In genomic region chr17:47896672-47897490, GRCh38 we compare ENCODE assay signal across 8 cellular contexts. TPM values are rescaled to one million over a fixed set of nuclear protein-coding genes. Genes with fewer than 3 reads are reported as not detected.
A peak's percentile ranks its signal among the peaks of the same experiment; 100 is the strongest.
DNase-seq lines count a peak whose midpoint lies in the region; FAIRE-seq and TF ChIP-seq lines count a peak whose summit lies in the region.

No MANE protein-coding gene starts in this region.

- intact Hi-C loops in adrenal gland (cut with DNase I): no loop called here
- intact Hi-C loops in testis (cut with DNase I; ENCODE audit: low total_unique reads): no loop called here

- POLR2A ChIA-PET in AG04450 (lab: Yijun Ruan, JAX) (no interaction called here), HEK293 (lab: Yijun Ruan, JAX) (interaction anchor here (0.6 to 1.1 kb wide), 4 partner anchors 44 to 246 kb away, joined by 3 to 7 read pairs (median 4); partner anchors contain the start of genes CDK5RAP3, PNPO and SCRN2)

- H3K9me3 ChIP-seq in AG04450 (ENCODE audit: control insufficient read depth, insufficient read depth, low read length) (no peaks in the 10 kb centered on the region), HEK293 (ENCODE audit: control insufficient read depth, insufficient read depth, low read depth, low read length) (no peaks in the 10 kb centered on the region), adrenal gland (replicated peaks in 1 of 3) (no peaks in the 10 kb centered on the region), testis (no peaks in the 10 kb centered on the region)

- no peak for TF ChIP-seq POLR2A in adrenal gland (IDR thresholded peaks at IDR 0.05)
- no peak for TF ChIP-seq POLR2A in testis (IDR thresholded peaks at IDR 0.05)
- TF ChIP-seq POLR2A in GM12892 (IDR thresholded peaks at IDR 0.05; ENCODE audit: low read depth, low read length): no peak

- H3K36me3 ChIP-seq in HEK293 (ENCODE audit: control insufficient read depth in 2 of 2, insufficient read depth in 1 of 2, low read length in 2 of 2) (peaks cover 0 to 25% of the 10 kb centered on the region in 2 experiments; a peak in 2 of 3 replicates), adrenal gland (replicated peaks in 1 of 2) (no peaks in the 10 kb centered on the region), testis (ENCODE audit: low read depth, missing control alignments) (no peaks in the 10 kb centered on the region)

- FAIRE-seq in GM12892 (lab: Jason Lieb, UNC): no peak

- WGBS in adrenal gland, 4 donors: 2 to 4% (median 3%) methylated on average over 16 to 22 of the region's 22 CpGs
- 2% methylated on average over 22 of the region's 22 CpGs for WGBS in testis, 2 donors

- CTCF ChIA-PET in AG04450 (lab: Charles Lee) (interaction anchor here (0.7 kb wide), 1 partner anchor 50 kb away, joined by 3 read pairs; no protein-coding TSS in a partner anchor), HEK293 (lab: Yijun Ruan, JAX) (interaction anchor here (0.6 to 0.9 kb wide), 4 partner anchors 23 to 51 kb away, joined by 3 to 6 read pairs (median 3); partner anchors contain the start of gene SP6)

- H3K4me3 ChIP-seq in AG04450 (ENCODE audit: low read depth, low read length) (peak overlapping the region; percentile 95), HEK293 (ENCODE audit: low read depth, low read length) (peak overlapping the region; percentile 95), adrenal gland (peak overlapping the region; percentile 27 to 84 (median 74)), testis (peak overlapping the region; percentile 90 to 91)

- H3K4me1 ChIP-seq in HEK293 (ENCODE audit: control insufficient read depth, insufficient read depth, low read length) (peaks cover 4% of the 10 kb centered on the region; the same call in 1 of the 2 replicates), adrenal gland (replicated peaks in 1 of 2) (peaks cover 10 to 31% of the 10 kb centered on the region in 2 donors), testis (peaks cover 22% of the 10 kb centered on the region)

- DNase-seq in AG04450 (ENCODE audit: low read depth, low spot score) (no peak), adrenal gland (no peak), kidney tubule cell (ENCODE audit: low spot score) (peak; percentile 16), testis (no peak), DMS114 treated with DMSO at 0.1 percent for 48 hours (lab: John Stamatoyannopoulos, UW; ENCODE audit: unreplicated experiment) (no peak), GM12892 (ENCODE audit: insufficient read length) (no peak)
- no peak for DNase-seq in stimulated activated CD4-positive, alpha-beta T cell treated with anti-CD3 and anti-CD28 coated beads, Interleukin-12 subunit alpha, Interleukin-12 subunit beta, amount 100 ng/mL, for 4 hours

- H3K27ac ChIP-seq in AG04450 (ENCODE audit: low read depth, low read length): peak overlapping the region; percentile 73
- peak overlapping the region; percentile 98 for H3K27ac ChIP-seq in HEK293 (ENCODE audit: extremely low read depth, low read depth, low read length)
- H3K27ac ChIP-seq in adrenal gland: peak overlapping the region in 4 of 5 donors; percentile 96 to 98 (median 98)
- H3K27ac ChIP-seq in testis: peak overlapping the region; percentile 100

- TF ChIP-seq CTCF in AG04450 (IDR thresholded peaks at IDR 0.05; ENCODE audit: low read depth, low read length) (no peak), HEK293 (tag by site-specific recombination; IDR thresholded peaks at IDR 0.05) (no peak), adrenal gland (IDR thresholded peaks at IDR 0.05) (peak in 1 of 6 experiments; percentile 10), testis (IDR thresholded peaks at IDR 0.05) (no peak)

- H3K27me3 ChIP-seq in AG04450 (ENCODE audit: control insufficient read depth, insufficient read depth, low read length) (no peaks in the 10 kb centered on the region), adrenal gland (no peaks in the 10 kb centered on the region), testis (no peaks in the 10 kb centered on the region)

TF ChIP-seq in HEK293, 187 proteins besides CTCF, POLR2A, EP300 and RAD21 (continues in another document):
- TF ChIP-seq ZNF175 (tag by site-specific recombination; IDR thresholded peaks at IDR 0.05) (no peak), ZNF571 (tag by site-specific recombination; IDR thresholded peaks at IDR 0.05) (no peak), ZNF157 (tag by site-specific recombination; IDR thresholded peaks at IDR 0.05) (no peak), ZNF223 (tag by site-specific recombination; IDR thresholded peaks at IDR 0.05) (no peak), ZNF596 (tag by site-specific recombination; IDR thresholded peaks at IDR 0.05) (no peak), ZFP37 (tag by site-specific recombination; IDR thresholded peaks at IDR 0.05) (0 out of 2 replicates have a peak, but pooled peaks have one; percentile 66), YY2 (tag by site-specific recombination; IDR thresholded peaks at IDR 0.05) (no peak), ZNF362 (tag by site-specific recombination; IDR thresholded peaks at IDR 0.05) (no peak), ZNF114 (tag by site-specific recombination; IDR thresholded peaks at IDR 0.05) (no peak), HOXD13 (CRISPR knock-in tag; IDR thresholded peaks at IDR 0.05; ENCODE audit: borderline replicate concordance) (no peak), EGR2 (tag by site-specific recombination; IDR thresholded peaks at IDR 0.05; ENCODE audit: low read depth) (no peak), ZNF561 (tag by site-specific recombination; IDR thresholded peaks at IDR 0.05; ENCODE audit: borderline replicate concordance) (no peak), SALL2 (tag by site-specific recombination; IDR thresholded peaks at IDR 0.05; ENCODE audit: borderline replicate concordance) (no peak), ZIC2 (tag by site-specific recombination; IDR thresholded peaks at IDR 0.05) (no peak), ZNF777 (tag by site-specific recombination; IDR thresholded peaks at IDR 0.05; ENCODE audit: borderline replicate concordance) (no peak), ZNF280C (tag by site-specific recombination; IDR thresholded peaks at IDR 0.05) (no peak), ZBTB21 (tag by site-specific recombination; IDR thresholded peaks at IDR 0.05) (no peak), ZNF335 (tag by site-specific recombination; conservative IDR thresholded peaks at IDR 0.05) (0 out of 2 replicates have a peak, but pooled peaks have one; percentile 42), ZBTB48 (tag by site-specific recombination; IDR thresholded peaks at IDR 0.05) (peak; percentile 45; the same call in 1 of the 2 replicates)

RNA-seq across cellular contexts. Expression of gene SP2, which starts 0.8 kb away (rescaled TPM):
- polyA plus RNA-seq in AG04450 (2011; rRNA removed): 2.7 and 3.9 TPM in 2 replicates
- polyA minus RNA-seq in AG04450 (2011; rRNA and poly(A)+ RNA removed): 2.3 and 3.0 TPM in 2 replicates
- 10 to 100 TPM in 5 of 8 donors, 1 to 10 TPM in 3; 2.9 to 20.8 (median 12.1) TPM for total RNA-seq in adrenal gland
- polyA plus RNA-seq in adrenal gland: 10 to 100 TPM in 1 of 3 donors, 1 to 10 TPM in 2; 4.5 to 21.1 (median 8.0) TPM
- 10 to 100 TPM; 18.9 to 23.5 TPM for total RNA-seq in testis
- polyA plus RNA-seq in testis (ENCODE audit: insufficient read depth, low read depth, low replicate concordance): 35.0 TPM
- 5.5 TPM for polyA plus RNA-seq in GM12892 (2012; ENCODE audit: missing spikeins)

RNA-seq across cellular contexts. Expression of gene PNPO, which starts 44.5 kb away (rescaled TPM):
- polyA plus RNA-seq in AG04450 (2011; rRNA removed): 14.5 and 15.2 TPM in 2 replicates
- polyA minus RNA-seq in AG04450 (2011; rRNA and poly(A)+ RNA removed): 23.8 and 32.6 TPM in 2 replicates
- 10 to 100 TPM; 45.0 to 91.5 (median 61.8) TPM for total RNA-seq in adrenal gland
- polyA plus RNA-seq in adrenal gland: 10 to 100 TPM; 19.7 to 36.1 (median 23.8) TPM
- 10 to 100 TPM; 37.5 to 41.7 TPM for total RNA-seq in testis
- 21.3 TPM for polyA plus RNA-seq in testis (ENCODE audit: insufficient read depth, low read depth, low replicate concordance)
- 18.2 TPM for polyA plus RNA-seq in GM12892 (2012; ENCODE audit: missing spikeins)

RNA-seq across cellular contexts. Expression of gene SP6, which starts 45.9 kb away (rescaled TPM):
- 0.04 and 0.05 TPM in 2 replicates for polyA plus RNA-seq in AG04450 (2011; rRNA removed)
- 0.09 and 0.37 TPM in 2 replicates for polyA minus RNA-seq in AG04450 (2011; rRNA and poly(A)+ RNA removed)
- total RNA-seq in adrenal gland: 1 to 10 TPM in 6 of 8 donors, under 1 TPM in 2; 0.06 to 3.5 (median 1.2) TPM
- polyA plus RNA-seq in adrenal gland: 1 to 10 TPM in 1 of 3 donors, under 1 TPM in 2; 0.91 to 1.1 (median 0.97) TPM
- under 1 TPM; 0.31 to 0.43 TPM for total RNA-seq in testis
- 0.79 TPM for polyA plus RNA-seq in testis (ENCODE audit: insufficient read depth, low read depth, low replicate concordance)
- not detected for polyA plus RNA-seq in GM12892 (2012; ENCODE audit: missing spikeins)

RNA-seq across cellular contexts. Expression of gene SCRN2, which starts 55.8 kb away (rescaled TPM):
- polyA plus RNA-seq in AG04450 (2011; rRNA removed): 13.3 and 17.2 TPM in 2 replicates
- polyA minus RNA-seq in AG04450 (2011; rRNA and poly(A)+ RNA removed): 9.9 and 10.7 TPM in 2 replicates
- total RNA-seq in adrenal gland: 10 to 100 TPM; 18.3 to 53.7 (median 40.5) TPM
- 100 to 1,000 TPM in 2 of 3 donors, 1 to 10 TPM in 1; 6.3 to 136 (median 121) TPM for polyA plus RNA-seq in adrenal gland
- 10 to 100 TPM; 31.0 to 38.0 TPM for total RNA-seq in testis
- polyA plus RNA-seq in testis (ENCODE audit: insufficient read depth, low read depth, low replicate concordance): 25.6 TPM
- polyA plus RNA-seq in GM12892 (2012; ENCODE audit: missing spikeins): 17.7 TPM
